ENCODE assay signal across 8 cellular contexts in genomic region chr13:43045302-43045773, GRCh38. TPM values are rescaled to one million over a fixed set of nuclear protein-coding genes. Genes with fewer than 3 reads are reported as not detected.
DNase-seq lines count a peak whose midpoint lies in the region; ATAC-seq, FAIRE-seq and TF ChIP-seq lines count a peak whose summit lies in the region.
"Not testable (repeated sequence)": the region's sequence is repeated elsewhere in the genome, so short reads cannot be mapped to it uniquely, and the experiment has no call there.

No MANE protein-coding gene starts in this region.

- H3K79me2 ChIP-seq in OCI-LY1 (ENCODE audit: insufficient read depth, low read length) = peaks cover 42% of the 10 kb centered on the region

- H3K9ac ChIP-seq in OCI-LY1 (ENCODE audit: low read length) = peak overlapping the region; percentile 53
- peak overlapping the region; percentile 59 to 61 for H3K9ac ChIP-seq in mucosa of rectum (ENCODE audit: low read depth in 1 of 2, low read length in 2 of 2)

- not testable (repeated sequence) for H3F3A ChIP-seq in OCI-LY1 (ENCODE audit: insufficient read depth, low read length)

- not testable (repeated sequence) for BruUV-seq in MCF 10A (replicated peaks; lab: Mats Ljungman, UMichigan)

- 19% methylated on average over 10 of the region's 10 CpGs for WGBS in A549 (ENCODE audit: missing lambda C conversion rate)

- H3K4me1 ChIP-seq in A549 (peaks cover 41% of the 10 kb centered on the region), OCI-LY1 (ENCODE audit: insufficient read depth, low read length, severe bottlenecking) (peaks cover 83% of the 10 kb centered on the region), left ventricle myocardium inferior (peaks cover 61% of the 10 kb centered on the region), mucosa of rectum (ENCODE audit: control insufficient read depth in 2 of 2, insufficient read depth in 2 of 2, low read length in 2 of 2) (peaks cover 13 to 31% of the 10 kb centered on the region in 2 donors)

- DNase-seq in A549 (ENCODE audit: low read depth in 1 of 2, low spot score in 1 of 2) (peak in 1 of 2 experiments; percentile 50), MCF 10A (ENCODE audit: unreplicated experiment) (peak; percentile 86), left ventricle myocardium inferior (peak; percentile 47)
- peak; percentile 36 to 59 for DNase-seq in activated CD4-positive, alpha-beta T cell treated with anti-CD3 and anti-CD28 coated beads, Interleukin-2, amount 50 U/mL, for 48 hours

- TF ChIP-seq RAD21 in A549 (conservative IDR thresholded peaks at IDR 0.05 in 1 of 2, IDR thresholded peaks at IDR 0.05 in 1 of 2) = not testable (repeated sequence)

- ATAC-seq in A549 = not testable (repeated sequence)
- ATAC-seq in GM19035 (IDR thresholded peaks at IDR 0.05; ENCODE audit: unreplicated experiment) = peak; percentile 27
- ATAC-seq in stimulated activated memory B cell treated with anti-CD40 and anti-IgM and Interleukin-4, amounts not matched to agents 10 μg/mL and 1 μg/mL and 100 μg/mL, for 72 hours = peak; percentile 67

- H3K9me3 Mint-ChIP-seq in MCF 10A (ENCODE audit: unreplicated experiment); stimulated activated memory B cell treated with anti-CD40 and anti-IgM and Interleukin-4, amounts not matched to agents 10 μg/mL and 1 μg/mL and 100 μg/mL, for 72 hours: not testable (repeated sequence)

- H3K9me3 ChIP-seq in A549; OCI-LY1 (ENCODE audit: low read length); left ventricle myocardium inferior (replicated peaks); mucosa of rectum (ENCODE audit: control insufficient read depth in 2 of 2, low read length in 2 of 2): not testable (repeated sequence)

- not testable (repeated sequence) for H3K9me2 ChIP-seq in OCI-LY1 (ENCODE audit: low read depth, low read length)

- intact Hi-C loops in MCF 10A (cut with micrococcal nuclease); left ventricle myocardium inferior (cut with micrococcal nuclease): not testable (repeated sequence)

- H2AFZ ChIP-seq in OCI-LY1 (ENCODE audit: low read length) = not testable (repeated sequence)

- H3K4me2 ChIP-seq in A549 (peak overlapping the region; percentile 71), OCI-LY1 (ENCODE audit: low read length) (peak overlapping the region; percentile 78)

- FAIRE-seq in A549 (lab: Jason Lieb, UNC) = not testable (repeated sequence)

- H3K36me3 Mint-ChIP-seq in MCF 10A (ENCODE audit: insufficient read depth, unreplicated experiment) = peaks cover 17% of the 10 kb centered on the region
- H3K36me3 Mint-ChIP-seq in stimulated activated memory B cell treated with anti-CD40 and anti-IgM and Interleukin-4, amounts not matched to agents 10 μg/mL and 1 μg/mL and 100 μg/mL, for 72 hours = peaks cover 12% of the 10 kb centered on the region

- TF ChIP-seq EP300 in A549 (IDR thresholded peaks at IDR 0.05) = not testable (repeated sequence)

- peaks cover 59% of the 10 kb centered on the region for H3K4me1 Mint-ChIP-seq in MCF 10A (ENCODE audit: insufficient read depth, unreplicated experiment)
- H3K4me1 Mint-ChIP-seq in stimulated activated memory B cell treated with anti-CD40 and anti-IgM and Interleukin-4, amounts not matched to agents 10 μg/mL and 1 μg/mL and 100 μg/mL, for 72 hours = peaks cover 82% of the 10 kb centered on the region

- POLR2A ChIA-PET in A549 (lab: Yijun Ruan, JAX) = not testable (repeated sequence)
- POLR2A ChIA-PET in MCF 10A (lab: Yijun Ruan, JAX) = interaction anchor here (0.8 to 1.3 kb wide), 9 partner anchors 9 to 759 kb away, joined by 3 to 10 read pairs (median 4); partner anchors contain the start of gene DNAJC15

- TF ChIP-seq POLR2A in A549 (IDR thresholded peaks at IDR 0.05; ENCODE audit: low read length) = not testable (repeated sequence)

- not testable (repeated sequence) for H3K4me3 ChIP-seq in A549, left ventricle myocardium inferior
- peak overlapping the region; percentile 41 for H3K4me3 ChIP-seq in OCI-LY1 (ENCODE audit: low read depth, low read length, poor library complexity, severe bottlenecking)
- H3K4me3 ChIP-seq in mucosa of rectum (ENCODE audit: low read length in 2 of 2) = peak overlapping the region; percentile 55 to 56

- H4K20me1 ChIP-seq in OCI-LY1 (ENCODE audit: insufficient read depth, low read length) = not testable (repeated sequence)

- not testable (repeated sequence) for H3K27me3 ChIP-seq in OCI-LY1 (ENCODE audit: insufficient read depth, low read length); left ventricle myocardium inferior (ENCODE audit: low read depth); mucosa of rectum (ENCODE audit: control insufficient read depth in 2 of 2, insufficient read depth in 2 of 2, low read length in 2 of 2)

- CTCF ChIA-PET in A549 (lab: Yijun Ruan, JAX) = interaction anchor here (1.2 kb wide), 1 partner anchor 76 kb away, joined by 3 read pairs; no protein-coding TSS in a partner anchor
- CTCF ChIA-PET in MCF 10A (lab: Yijun Ruan, JAX) = interaction anchor here (0.6 to 1.2 kb wide), 3 partner anchors 9 to 803 kb away, joined by 3 to 8 read pairs (median 3); no protein-coding TSS in a partner anchor

- not testable (repeated sequence) for H3K36me3 ChIP-seq in OCI-LY1 (ENCODE audit: insufficient read depth, low read length); left ventricle myocardium inferior; mucosa of rectum (ENCODE audit: control insufficient read depth in 2 of 2, insufficient read depth in 2 of 2, low read length in 2 of 2)

- not testable (repeated sequence) for H3K27me3 Mint-ChIP-seq in MCF 10A (ENCODE audit: insufficient read depth, unreplicated experiment); stimulated activated memory B cell treated with anti-CD40 and anti-IgM and Interleukin-4, amounts not matched to agents 10 μg/mL and 1 μg/mL and 100 μg/mL, for 72 hours

- H3K4me3 Mint-ChIP-seq in MCF 10A (ENCODE audit: unreplicated experiment) = peak overlapping the region; percentile 32
- H3K4me3 Mint-ChIP-seq in stimulated activated memory B cell treated with anti-CD40 and anti-IgM and Interleukin-4, amounts not matched to agents 10 μg/mL and 1 μg/mL and 100 μg/mL, for 72 hours = peak overlapping the region; percentile 65

- peak overlapping the region; percentile 96 for H3K27ac Mint-ChIP-seq in MCF 10A (ENCODE audit: low read depth, unreplicated experiment)
- H3K27ac Mint-ChIP-seq in stimulated activated memory B cell treated with anti-CD40 and anti-IgM and Interleukin-4, amounts not matched to agents 10 μg/mL and 1 μg/mL and 100 μg/mL, for 72 hours = peak overlapping the region; percentile 98

- not testable (repeated sequence) for TF ChIP-seq CTCF in A549 (IDR thresholded peaks at IDR 0.05); OCI-LY1 (IDR thresholded peaks at IDR 0.05; ENCODE audit: low read length); MCF 10A (IDR thresholded peaks at IDR 0.05; ENCODE audit: unreplicated experiment); left ventricle myocardium inferior (IDR thresholded peaks at IDR 0.05; ENCODE audit: borderline replicate concordance)

- H3K27ac ChIP-seq in A549 (peak overlapping the region; percentile 84 to 89), OCI-LY1 (ENCODE audit: low read depth, low read length, poor library complexity, severe bottlenecking) (peak overlapping the region; percentile 96), left ventricle myocardium inferior (replicated peaks) (peak overlapping the region; percentile 22), mucosa of rectum (ENCODE audit: low read depth in 2 of 2, low read length in 2 of 2) (peak overlapping the region; percentile 89 to 92)

TF ChIP-seq in A549, 52 proteins besides CTCF, POLR2A, EP300 and RAD21:
- peak; percentile 57 to 71 for TF ChIP-seq CEBPB (IDR thresholded peaks at IDR 0.05)

RNA-seq across cellular contexts. Expression of gene DNAJC15, which starts 22.0 kb away (rescaled TPM):
- 0.04 and 0.05 TPM in 2 replicates for polyA plus RNA-seq in A549 (2011; rRNA removed)
- not detected in 2 replicates for polyA plus RNA-seq in A549 (2012; cell fraction: cytosol; rRNA removed)
- polyA plus RNA-seq in A549 (2012; cell fraction: nucleus; rRNA removed) = not detected in 2 replicates
- 0.01 to 0.03 TPM in 2 of 3 replicates, not detected in the other for polyA plus RNA-seq in A549 (2017; fragmentation: RNase III; extraction: RNeasy Plus Mini Kit Qiagen cat#74134 plus additional on column Dnase treatment)
- polyA minus RNA-seq in A549 (2011; rRNA and poly(A)+ RNA removed) = not detected in 2 replicates
- total RNA-seq in MCF 10A (2022) = 32.4 and 34.0 TPM in 2 replicates
- 30.1 TPM for total RNA-seq in left ventricle myocardium inferior

RNA-seq across cellular contexts. Expression of gene EPSTI1, which starts 53.3 kb away (rescaled TPM):
- polyA plus RNA-seq in A549 (2011; rRNA removed) (0.08 and 0.10 TPM in 2 replicates), A549 (2017; fragmentation: RNase III; extraction: RNeasy Plus Mini Kit Qiagen cat#74134 plus additional on column Dnase treatment) (0.05 to 0.07 TPM in 2 of 3 replicates, not detected in the other)
- 0.04 TPM in 1 of 2 replicates, not detected in the other for polyA plus RNA-seq in A549 (2012; cell fraction: cytosol; rRNA removed)
- 0.01 TPM in 1 of 2 replicates, not detected in the other for polyA plus RNA-seq in A549 (2012; cell fraction: nucleus; rRNA removed)
- not detected in 2 replicates for polyA minus RNA-seq in A549 (2011; rRNA and poly(A)+ RNA removed)
- total RNA-seq in MCF 10A (2022) (not detected in 2 replicates), left ventricle myocardium inferior (2.6 TPM)

Comparison
In these comparisons a context has a peak if more than half of its experiments do, and no peak if none do; other contexts are left out.
1. H3K27ac ChIP-seq: peak in every context shown above with its lines; median percentile 96 in OCI-LY1; 90 in mucosa of rectum; 86 in A549; 22 in left ventricle myocardium inferior.